ENCODE assay signal across 8 cellular contexts in the genomic region with DNA sequence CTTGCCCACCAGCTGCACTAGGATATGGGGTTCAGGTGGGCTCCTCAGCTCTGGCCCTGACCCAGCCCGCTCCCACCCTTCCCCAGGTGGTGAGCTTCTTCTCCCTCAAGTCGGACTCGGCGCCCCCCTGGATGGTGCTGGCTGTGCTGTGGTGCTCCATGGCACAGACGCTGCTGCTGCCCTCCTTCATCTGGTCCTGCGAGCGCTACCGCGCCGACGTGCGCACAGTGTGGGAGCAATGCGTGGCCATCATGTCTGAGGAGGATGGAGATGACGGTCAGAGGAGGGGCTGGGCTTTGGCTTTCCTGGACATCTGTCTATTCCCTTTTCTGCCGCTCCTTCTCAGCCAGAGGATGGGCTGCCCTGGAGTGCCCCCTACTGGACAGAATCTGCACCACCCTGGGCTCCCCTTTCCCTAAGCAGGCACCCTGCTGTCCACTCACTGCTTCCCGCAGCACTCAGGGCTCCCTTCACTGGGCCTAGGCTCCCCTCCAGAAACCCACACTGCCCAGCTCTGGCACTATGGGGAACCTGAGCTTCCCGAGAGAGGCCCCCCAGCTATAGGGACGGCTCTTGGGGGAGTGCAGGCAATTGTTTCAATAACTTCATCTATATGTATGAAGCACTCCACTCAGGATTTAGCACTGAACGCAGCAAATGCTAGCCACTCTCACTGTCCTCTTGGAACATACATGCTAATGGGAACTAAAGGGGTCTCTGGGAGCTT. TPM values are rescaled to one million over a fixed set of nuclear protein-coding genes. Genes with fewer than 3 reads are reported as not detected.
A peak's percentile ranks its signal among the peaks of the same experiment; 100 is the strongest.
DNase-seq lines count a peak whose midpoint lies in the region; ATAC-seq and TF ChIP-seq lines count a peak whose summit lies in the region.

No MANE protein-coding gene starts in this region.

- no peaks in the 10 kb centered on the region for H3K9me3 Mint-ChIP-seq in activated naive CD8-positive, alpha-beta T cell treated with anti-CD3 and anti-CD28 coated beads, Interleukin-2, amount 50 U/mL, for 24 hours
- no peaks in the 10 kb centered on the region for H3K9me3 Mint-ChIP-seq in progenitor cell of endocrine pancreas (ENCODE audit: low read depth)

- TF ChIP-seq POLR2A in NB4 (IDR thresholded peaks at IDR 0.05; ENCODE audit: extremely low read depth, insufficient read length) = no peak
- TF ChIP-seq POLR2A in upper lobe of left lung (IDR thresholded peaks at IDR 0.05) = no peak

- DNase-seq in NB4 (ENCODE audit: low read depth) (peak; percentile 81), SW480 (ENCODE audit: low spot score) (peak; percentile 88), cardiac septum (ENCODE audit: low spot score) (peak; percentile 93), progenitor cell of endocrine pancreas (ENCODE audit: low spot score, unreplicated experiment) (peak; percentile 95), upper lobe of left lung (peak; percentile 85 to 86)
- peak; percentile 89 for DNase-seq in activated naive CD8-positive, alpha-beta T cell treated with anti-CD3 and anti-CD28 coated beads, Interleukin-2, amount 50 U/mL, for 24 hours

- no peaks in the 10 kb centered on the region for H3K36me3 ChIP-seq in upper lobe of left lung

- H3K36me3 Mint-ChIP-seq in activated naive CD8-positive, alpha-beta T cell treated with anti-CD3 and anti-CD28 coated beads, Interleukin-2, amount 50 U/mL, for 24 hours (ENCODE audit: low read depth) = no peaks in the 10 kb centered on the region
- H3K36me3 Mint-ChIP-seq in progenitor cell of endocrine pancreas (ENCODE audit: insufficient read depth) = no peaks in the 10 kb centered on the region

- peaks cover 27 to 51% (median 43%) of the 10 kb centered on the region in 4 donors for H3K4me1 ChIP-seq in upper lobe of left lung

- intact Hi-C loops in cardiac septum (cut with DNase I) = loop anchor here (5.0 kb wide), 3 partner anchors 58 to 213 kb away; partner anchors contain the start of genes MLF2 and PTMS

- peaks cover 0 to 23% (median 9%) of the 10 kb centered on the region in 4 donors for H3K27me3 ChIP-seq in upper lobe of left lung

- H3K4me3 ChIP-seq in NB4 (ENCODE audit: low read depth, low read length) (no peak overlapping the region), upper lobe of left lung (no peak overlapping the region)

- H3K27ac Mint-ChIP-seq in activated naive CD8-positive, alpha-beta T cell treated with anti-CD3 and anti-CD28 coated beads, Interleukin-2, amount 50 U/mL, for 24 hours = no peak overlapping the region
- H3K27ac Mint-ChIP-seq in progenitor cell of endocrine pancreas = no peak overlapping the region

- ATAC-seq in activated naive CD8-positive, alpha-beta T cell treated with anti-CD3 and anti-CD28 coated beads, Interleukin-2, amount 50 U/mL, for 24 hours = peak; percentile 69
- ATAC-seq in upper lobe of left lung (ENCODE audit: low FRiP score in 2 of 2) (peak; percentile 79 to 85), HG03460 (IDR thresholded peaks at IDR 0.05; ENCODE audit: unreplicated experiment) (no peak)

- TF ChIP-seq EP300 in upper lobe of left lung (IDR thresholded peaks at IDR 0.05) = no peak

- H3K9me3 ChIP-seq in upper lobe of left lung = no peaks in the 10 kb centered on the region

- H3K4me1 Mint-ChIP-seq in activated naive CD8-positive, alpha-beta T cell treated with anti-CD3 and anti-CD28 coated beads, Interleukin-2, amount 50 U/mL, for 24 hours = peaks cover 30% of the 10 kb centered on the region
- peaks cover 17% of the 10 kb centered on the region for H3K4me1 Mint-ChIP-seq in progenitor cell of endocrine pancreas (ENCODE audit: low read depth)

- no peak overlapping the region for H3K4me3 Mint-ChIP-seq in activated naive CD8-positive, alpha-beta T cell treated with anti-CD3 and anti-CD28 coated beads, Interleukin-2, amount 50 U/mL, for 24 hours
- H3K4me3 Mint-ChIP-seq in progenitor cell of endocrine pancreas (ENCODE audit: low read depth) = no peak overlapping the region

- 9 to 27% methylated on average over 9 to 19 of the region's 19 CpGs for WGBS in upper lobe of left lung, 2 donors

- peaks cover 72% of the 10 kb centered on the region for H3K27me3 Mint-ChIP-seq in activated naive CD8-positive, alpha-beta T cell treated with anti-CD3 and anti-CD28 coated beads, Interleukin-2, amount 50 U/mL, for 24 hours
- peaks cover 61% of the 10 kb centered on the region for H3K27me3 Mint-ChIP-seq in progenitor cell of endocrine pancreas

- TF ChIP-seq CTCF in GM12873 (IDR thresholded peaks at IDR 0.05; ENCODE audit: insufficient read depth, low read depth, low read length, missing control alignments) (peak; percentile 97), NB4 (IDR thresholded peaks at IDR 0.05; ENCODE audit: low read depth, low read length) (peak; percentile 89), progenitor cell of endocrine pancreas (IDR thresholded peaks at IDR 0.05; ENCODE audit: unreplicated experiment) (peak; percentile 99), upper lobe of left lung (IDR thresholded peaks at IDR 0.05) (peak; percentile 84 to 94 (median 92))

- H3K27ac ChIP-seq in upper lobe of left lung = no peak overlapping the region

RNA-seq across cellular contexts. Expression of gene P3H3, which starts 2.6 kb away (rescaled TPM):
- total RNA-seq in cardiac septum = 25.7 TPM
- 30.6 TPM in 2 replicates for total RNA-seq in progenitor cell of endocrine pancreas
- 10 to 100 TPM in 2 of 6 donors, 1 to 10 TPM in 4; 2.7 to 15.7 (median 7.0) TPM for total RNA-seq in upper lobe of left lung

RNA-seq across cellular contexts. Expression of gene GPR162, which starts 3.9 kb away (rescaled TPM):
- total RNA-seq in cardiac septum (5.7 TPM), progenitor cell of endocrine pancreas (5.5 and 6.3 TPM in 2 replicates), upper lobe of left lung (10 to 100 TPM in 5 of 6 donors, 1 to 10 TPM in 1; 8.1 to 47.1 (median 16.5) TPM)

RNA-seq across cellular contexts. Expression of gene GNB3, which starts 15.2 kb away (rescaled TPM):
- 9.7 TPM for total RNA-seq in cardiac septum
- 5.6 and 7.0 TPM in 2 replicates for total RNA-seq in progenitor cell of endocrine pancreas
- total RNA-seq in upper lobe of left lung = 1 to 10 TPM in 2 of 6 donors, under 1 TPM in 3, not detected in 1; 0.44 to 1.4 (median 0.86) TPM

RNA-seq across cellular contexts. Expression of gene CDCA3, which starts 25.5 kb away (rescaled TPM):
- total RNA-seq in cardiac septum (0.65 TPM), progenitor cell of endocrine pancreas (36.1 and 40.6 TPM in 2 replicates), upper lobe of left lung (10 to 100 TPM in 1 of 6 donors, 1 to 10 TPM in 3, under 1 TPM in 1, not detected in 1; 0.39 to 10.3 (median 2.8) TPM)

RNA-seq across cellular contexts. Expression of gene USP5, which starts 26.4 kb away (rescaled TPM):
- total RNA-seq in cardiac septum (83.5 TPM), progenitor cell of endocrine pancreas (183 and 185 TPM in 2 replicates), upper lobe of left lung (10 to 100 TPM; 22.6 to 77.0 (median 35.6) TPM)
